ENCODE assay signal across 19 cellular contexts in genomic region chr2:50613161-50613560, GRCh38.
DNase-seq lines count a peak whose midpoint lies in the region; FAIRE-seq and TF ChIP-seq lines count a peak whose summit lies in the region.
"Had no signal": no experiment of that assay in that cellular context is flagged by ENCODE, and none has a peak within 500 bp of the region (broad histone marks: within the 10 kb centered on the region; RNA-seq: fewer than 3 reads in every experiment).

No MANE protein-coding gene starts in this region.

- H3K27me3 Mint-ChIP-seq in MCF 10A (ENCODE audit: insufficient read depth, unreplicated experiment): no peaks in the 10 kb centered on the region
- H3K27me3 Mint-ChIP-seq in activated CD4-positive, alpha-beta T cell treated with anti-CD3 and anti-CD28 coated beads, Interleukin-2, amount 10 ng/mL, durations not matched to agents 7 days and 5 days: no peaks in the 10 kb centered on the region

- CTCF ChIA-PET in MCF 10A (lab: Yijun Ruan, JAX): no interaction called here
- CTCF ChIA-PET in activated CD4-positive, alpha-beta T cell treated with anti-CD3 and anti-CD28 coated beads, Interleukin-2, amount 10 ng/mL, durations not matched to agents 7 days and 5 days (lab: Charles Lee): no interaction called here

- H3K27ac ChIP-seq in breast epithelium: no peak overlapping the region
- H3K27ac ChIP-seq: 22Rv1; BLaER1 treated with 17β-estradiol and CSF1 and Interleukin-3, amounts not matched to agents 10 nM and 100 nM; HL-60 had no signal

- FAIRE-seq in bronchial epithelial cell (lab: Jason Lieb, UNC): no peak
- FAIRE-seq: RCC 7860 had no signal

- no peaks in the 10 kb centered on the region for H3K9me3 ChIP-seq in breast epithelium
- H3K9me3 ChIP-seq: BLaER1 treated with 17β-estradiol and CSF1 and Interleukin-3, amounts not matched to agents 10 nM and 100 nM had no signal

- H3K9me3 Mint-ChIP-seq in MCF 10A (ENCODE audit: unreplicated experiment): no peaks in the 10 kb centered on the region
- H3K9me3 Mint-ChIP-seq in activated CD4-positive, alpha-beta T cell treated with anti-CD3 and anti-CD28 coated beads, Interleukin-2, amount 10 ng/mL, durations not matched to agents 7 days and 5 days: no peaks in the 10 kb centered on the region

- H3K36me3 ChIP-seq in breast epithelium (no peaks in the 10 kb centered on the region), bronchial epithelial cell (ENCODE audit: control insufficient read depth, insufficient read depth, low read length) (no peaks in the 10 kb centered on the region)
- H3K36me3 ChIP-seq: BLaER1 treated with 17β-estradiol and CSF1 and Interleukin-3, amounts not matched to agents 10 nM and 100 nM had no signal

- H3K36me3 Mint-ChIP-seq in MCF 10A (ENCODE audit: insufficient read depth, unreplicated experiment): peaks cover 7% of the 10 kb centered on the region
- H3K36me3 Mint-ChIP-seq in activated CD4-positive, alpha-beta T cell treated with anti-CD3 and anti-CD28 coated beads, Interleukin-2, amount 10 ng/mL, durations not matched to agents 7 days and 5 days (ENCODE audit: low read depth): no peaks in the 10 kb centered on the region

- no TSS peak for BruUV-seq in MCF 10A (replicated peaks; lab: Mats Ljungman, UMichigan)

- H3K4me1 ChIP-seq in breast epithelium: no peaks in the 10 kb centered on the region
- H3K4me1 ChIP-seq: BLaER1 treated with 17β-estradiol and CSF1 and Interleukin-3, amounts not matched to agents 10 nM and 100 nM had no signal

- H3K4me3 Mint-ChIP-seq in MCF 10A (ENCODE audit: unreplicated experiment): no peak overlapping the region
- H3K4me3 Mint-ChIP-seq in activated CD4-positive, alpha-beta T cell treated with anti-CD3 and anti-CD28 coated beads, Interleukin-2, amount 10 ng/mL, durations not matched to agents 7 days and 5 days: no peak overlapping the region

- no peak for TF ChIP-seq CTCF in MCF 10A (IDR thresholded peaks at IDR 0.05; ENCODE audit: unreplicated experiment)
- no peak for TF ChIP-seq CTCF in breast epithelium (IDR thresholded peaks at IDR 0.05)
- no peak for TF ChIP-seq CTCF in bronchial epithelial cell (IDR thresholded peaks at IDR 0.05; ENCODE audit: insufficient read depth, low read length, severe bottlenecking)
- TF ChIP-seq CTCF in lower leg skin (IDR thresholded peaks at IDR 0.05): no peak

- WGBS in lower leg skin, 2 donors: 87 to 93% methylated on average over 1 of the region's 1 CpG

- no peak overlapping the region for H3K4me3 ChIP-seq in breast epithelium
- no peak overlapping the region for H3K4me3 ChIP-seq in bronchial epithelial cell (ENCODE audit: low read depth, low read length)
- H3K4me3 ChIP-seq in lower leg skin (ENCODE audit: low read depth, poor library complexity, severe bottlenecking): no peak overlapping the region
- H3K4me3 ChIP-seq: BLaER1 treated with 17β-estradiol and CSF1 and Interleukin-3, amounts not matched to agents 10 nM and 100 nM had no signal

- no peak for TF ChIP-seq POLR2A in breast epithelium (IDR thresholded peaks at IDR 0.05)
- TF ChIP-seq POLR2A in lower leg skin (IDR thresholded peaks at IDR 0.05): no peak

- intact Hi-C loops in MCF 10A (cut with micrococcal nuclease) (no loop called here), breast epithelium (cut with DNase I; ENCODE audit: low total_unique reads) (no loop called here), posterior cingulate gyrus (cut with DNase I) (no loop called here), lower leg skin (cut with DNase I; ENCODE audit: low total_unique reads) (no loop called here)

- POLR2A ChIA-PET in MCF 10A (lab: Yijun Ruan, JAX): no interaction called here
- POLR2A ChIA-PET in activated CD4-positive, alpha-beta T cell treated with anti-CD3 and anti-CD28 coated beads, Interleukin-2, amount 10 ng/mL, durations not matched to agents 7 days and 5 days (lab: Charles Lee): no interaction called here

- DNase-seq in MCF 10A (ENCODE audit: unreplicated experiment) (peak; percentile 9), breast epithelium (ENCODE audit: low spot score in 2 of 2) (no peak), bronchial epithelial cell (ENCODE audit: low read depth) (peak; percentile 80), hepatic stellate cell (ENCODE audit: low spot score) (peak; percentile 2), posterior cingulate gyrus (no peak), lower leg skin (ENCODE audit: low spot score in 2 of 2) (no peak)
- no peak for DNase-seq in activated CD4-positive, alpha-beta T cell treated with anti-CD3 and anti-CD28 coated beads, Interleukin-2, amount 10 ng/mL, durations not matched to agents 7 days and 5 days
- no peak for DNase-seq in NK-92 treated with Interleukin-12 subunit alpha and Interleukin-12 subunit beta, amount 100 ng/mL, for 24 hours (lab: John Stamatoyannopoulos, UW)
- DNase-seq: GOT3, MM.1S, NCI-H1930, NCI-H2171, NCI-H446 treated with DMSO at 0.1 percent for 48 hours, NCI-H774, SIG-M5 had no signal

- H3K4me1 Mint-ChIP-seq in MCF 10A (ENCODE audit: insufficient read depth, unreplicated experiment): peaks cover 28% of the 10 kb centered on the region
- H3K4me1 Mint-ChIP-seq in activated CD4-positive, alpha-beta T cell treated with anti-CD3 and anti-CD28 coated beads, Interleukin-2, amount 10 ng/mL, durations not matched to agents 7 days and 5 days: no peaks in the 10 kb centered on the region

- H3K27me3 ChIP-seq in breast epithelium (no peaks in the 10 kb centered on the region), bronchial epithelial cell (ENCODE audit: control insufficient read depth, insufficient read depth, low read length) (no peaks in the 10 kb centered on the region)
- H3K27me3 ChIP-seq: BLaER1 treated with 17β-estradiol and CSF1 and Interleukin-3, amounts not matched to agents 10 nM and 100 nM had no signal

- no peak overlapping the region for H3K27ac Mint-ChIP-seq in MCF 10A (ENCODE audit: low read depth, unreplicated experiment)
- H3K27ac Mint-ChIP-seq in activated CD4-positive, alpha-beta T cell treated with anti-CD3 and anti-CD28 coated beads, Interleukin-2, amount 10 ng/mL, durations not matched to agents 7 days and 5 days: no peak overlapping the region

Comparison
In these comparisons a context has a peak if more than half of its experiments do, and no peak if none do; other contexts are left out.
1. DNase-seq: peak in MCF 10A (single experiment), bronchial epithelial cell (single experiment) and hepatic stellate cell (single experiment); none in breast epithelium (0 of 2), posterior cingulate gyrus (0 of 10), activated CD4-positive, alpha-beta T cell treated with anti-CD3 and anti-CD28 coated beads, Interleukin-2, amount 10 ng/mL, durations not matched to agents 7 days and 5 days (single experiment), lower leg skin (0 of 2) and NK-92 treated with Interleukin-12 subunit alpha and Interleukin-12 subunit beta, amount 100 ng/mL, for 24 hours (single experiment).